ENCODE assay signal across 15 cellular contexts in genomic region chr22:49398646-49399045, GRCh38.
DNase-seq lines count a peak whose midpoint lies in the region; ATAC-seq and TF ChIP-seq lines count a peak whose summit lies in the region.
"Had no signal": no experiment of that assay in that cellular context is flagged by ENCODE, and none has a peak within 500 bp of the region (broad histone marks: within the 10 kb centered on the region; RNA-seq: fewer than 3 reads in every experiment).

No MANE protein-coding gene starts in this region.

- no peak for TF ChIP-seq POLR2A in prostate gland (IDR thresholded peaks at IDR 0.05)
- TF ChIP-seq POLR2A in vagina (IDR thresholded peaks at IDR 0.05) = no peak

- H3K36me3 ChIP-seq in right atrium auricular region (no peaks in the 10 kb centered on the region), left ventricle myocardium inferior (no peaks in the 10 kb centered on the region), lung (ENCODE audit: control insufficient read depth in 2 of 2, insufficient read depth in 2 of 2, low read length in 2 of 2) (no peaks in the 10 kb centered on the region), prostate gland (no peaks in the 10 kb centered on the region), vagina (no peaks in the 10 kb centered on the region)

- ATAC-seq in lung (ENCODE audit: insufficient read depth, low FRiP score) (no peak), HG02840 (IDR thresholded peaks at IDR 0.05; ENCODE audit: low FRiP score, unreplicated experiment) (no peak)
- ATAC-seq: GM23338 had no signal

- H3K27me3 ChIP-seq in right atrium auricular region (no peaks in the 10 kb centered on the region), left ventricle myocardium inferior (ENCODE audit: low read depth) (peaks cover 80% of the 10 kb centered on the region), lung (ENCODE audit: control insufficient read depth, insufficient read depth) (no peaks in the 10 kb centered on the region), prostate gland (replicated peaks; ENCODE audit: insufficient read depth) (no peaks in the 10 kb centered on the region), vagina (peaks cover 3% of the 10 kb centered on the region)

- H3K9me3 ChIP-seq in right atrium auricular region = peaks cover 0 to 13% of the 10 kb centered on the region in 2 donors
- peaks cover 9% of the 10 kb centered on the region for H3K9me3 ChIP-seq in left ventricle myocardium inferior (replicated peaks)
- H3K9me3 ChIP-seq in lung (ENCODE audit: control insufficient read depth in 2 of 2, insufficient read depth in 1 of 2, low read length in 1 of 2) = peaks cover 0 to 3% of the 10 kb centered on the region in 2 donors
- no peaks in the 10 kb centered on the region for H3K9me3 ChIP-seq in prostate gland
- no peaks in the 10 kb centered on the region for H3K9me3 ChIP-seq in vagina

- peak; percentile 13 for DNase-seq in right atrium auricular region (ENCODE audit: low spot score)
- no peak for DNase-seq in left ventricle myocardium inferior
- peak; percentile 26 for DNase-seq in lung (ENCODE audit: low spot score)
- peak; percentile 1 for DNase-seq in prostate gland (ENCODE audit: low spot score)
- DNase-seq in vagina (ENCODE audit: extremely low spot score in 2 of 2) = peak; percentile 47 to 61
- no peak for DNase-seq in SHP77 treated with DMSO at 0.1 percent for 48 hours (lab: John Stamatoyannopoulos, UW)
- no peak for DNase-seq in NCI-H82 (lab: John Stamatoyannopoulos, UW)
- DNase-seq: C1 segment of cervical spinal cord; CD4-positive, alpha-beta T cell; DMS153; DND-41; GDM1 had no signal

- H3K4me3 ChIP-seq in right atrium auricular region (no peak overlapping the region), left ventricle myocardium inferior (no peak overlapping the region), lung (no peak overlapping the region), prostate gland (no peak overlapping the region), vagina (no peak overlapping the region)
- H3K4me3 ChIP-seq: GM23338 had no signal

- TF ChIP-seq CTCF in right atrium auricular region (IDR thresholded peaks at IDR 0.05) (no peak), left ventricle myocardium inferior (IDR thresholded peaks at IDR 0.05; ENCODE audit: borderline replicate concordance) (no peak), lung (IDR thresholded peaks at IDR 0.05; ENCODE audit: control extremely low read depth, extremely low read depth) (no peak), prostate gland (IDR thresholded peaks at IDR 0.05) (no peak), vagina (IDR thresholded peaks at IDR 0.05) (no peak)

- H3K4me1 ChIP-seq in right atrium auricular region (no peaks in the 10 kb centered on the region), left ventricle myocardium inferior (no peaks in the 10 kb centered on the region), lung (ENCODE audit: control insufficient read depth in 2 of 2, insufficient read depth in 2 of 2, low read length in 2 of 2) (no peaks in the 10 kb centered on the region), prostate gland (replicated peaks) (no peaks in the 10 kb centered on the region), vagina (no peaks in the 10 kb centered on the region)

- H3K27ac ChIP-seq in right atrium auricular region = no peak overlapping the region
- no peak overlapping the region for H3K27ac ChIP-seq in left ventricle myocardium inferior (replicated peaks)
- H3K27ac ChIP-seq in lung (ENCODE audit: low read depth in 1 of 2, low read length in 1 of 2) = no peak overlapping the region
- H3K27ac ChIP-seq in prostate gland = no peak overlapping the region
- no peak overlapping the region for H3K27ac ChIP-seq in vagina
- H3K27ac ChIP-seq: HL-60 had no signal

- 78 to 85% methylated on average over 15 of the region's 15 CpGs for WGBS in lung, 2 donors
- WGBS in prostate gland = 66% methylated on average over 15 of the region's 15 CpGs

- intact Hi-C loops in left ventricle myocardium inferior (cut with micrococcal nuclease) = no loop called here
- intact Hi-C loops in prostate gland (cut with DNase I) = no loop called here
- intact Hi-C loops in vagina (cut with DNase I) = no loop called here

Comparison
In these comparisons a context has a peak if more than half of its experiments do, and no peak if none do; other contexts are left out.
1. DNase-seq: peak in right atrium auricular region (single experiment), lung (single experiment), prostate gland (single experiment) and vagina (2 of 2); none in left ventricle myocardium inferior (single experiment), SHP77 treated with DMSO at 0.1 percent for 48 hours (single experiment) and NCI-H82 (single experiment).